In genomic region chr6:112622036-112622435, GRCh38 we compare ENCODE assay signal across 22 cellular contexts.
A peak's percentile ranks its signal among the peaks of the same experiment; 100 is the strongest.
DNase-seq lines count a peak whose midpoint lies in the region; ATAC-seq and TF ChIP-seq lines count a peak whose summit lies in the region.
"Had no signal": no experiment of that assay in that cellular context is flagged by ENCODE, and none has a peak within 500 bp of the region (broad histone marks: within the 10 kb centered on the region; RNA-seq: fewer than 3 reads in every experiment).

No MANE protein-coding gene starts in this region.

- peak overlapping the region; percentile 26; the same call in 1 of the 2 replicates for H3K27ac ChIP-seq in SK-N-MC
- H3K27ac ChIP-seq: BLaER1 had no signal

- no peaks in the 10 kb centered on the region for H3K36me3 ChIP-seq in SK-N-MC (ENCODE audit: insufficient read depth, low read length)
- H3K36me3 ChIP-seq: BLaER1, MG63 had no signal

- H3K4me3 Mint-ChIP-seq in neural crest cell, result peak overlapping the region; percentile 17
- H3K4me3 Mint-ChIP-seq: CD4-positive, alpha-beta T cell had no signal

- peak overlapping the region; percentile 86 for H3K27ac Mint-ChIP-seq in neural crest cell (ENCODE audit: unreplicated experiment)
- H3K27ac Mint-ChIP-seq: CD4-positive, alpha-beta T cell had no signal

- H3K36me3 Mint-ChIP-seq in neural crest cell (ENCODE audit: low read depth), result peaks cover 12% of the 10 kb centered on the region

- H3K9ac ChIP-seq in SK-N-MC (ENCODE audit: insufficient read length), result no peak overlapping the region
- H3K9ac ChIP-seq: BLaER1 had no signal

- no peak for DNase-seq in SK-N-MC (ENCODE audit: low read depth, low spot score)
- DNase-seq in choroid plexus epithelial cell (ENCODE audit: low read depth), result peak; percentile 45
- DNase-seq in neural crest cell (ENCODE audit: low read depth, low spot score), result no peak
- no peak for DNase-seq in NCI-H2196 (lab: John Stamatoyannopoulos, UW; ENCODE audit: unreplicated experiment)
- no peak for DNase-seq in NCI-H446 (lab: John Stamatoyannopoulos, UW)
- DNase-seq: Caco-2; CD4-positive, alpha-beta T cell; DMS 273 treated with DMSO at 0.1 percent for 48 hours; DND-41; H7; MG63; NCI-H1417 treated with DMSO at 0.1 percent for 48 hours; NCI-H187; NCI-H2227 treated with DMSO at 0.1 percent for 48 hours; NCI-H524 treated with DMSO at 0.1 percent for 48 hours; NCI-H82; PC-3; Right ventricle myocardium superior had no signal

- peaks cover 11% of the 10 kb centered on the region for H3K9me3 Mint-ChIP-seq in neural crest cell
- H3K9me3 Mint-ChIP-seq: CD4-positive, alpha-beta T cell had no signal

- H3K4me3 ChIP-seq in SK-N-MC, result no peak overlapping the region
- H3K4me3 ChIP-seq in choroid plexus epithelial cell (ENCODE audit: low read depth, low read length), result no peak overlapping the region
- H3K4me3 ChIP-seq: BLaER1, GM12878, MG63 had no signal

- H3K9me3 ChIP-seq in SK-N-MC (ENCODE audit: low read depth, low read length), result no peaks in the 10 kb centered on the region
- H3K9me3 ChIP-seq: BLaER1, MG63 had no signal

- peaks cover 34% of the 10 kb centered on the region for H3K4me1 Mint-ChIP-seq in neural crest cell

- H3K27me3 Mint-ChIP-seq in neural crest cell (ENCODE audit: low read depth), result no peaks in the 10 kb centered on the region
- H3K27me3 Mint-ChIP-seq: CD4-positive, alpha-beta T cell had no signal

- no peak for TF ChIP-seq CTCF in choroid plexus epithelial cell (conservative IDR thresholded peaks at IDR 0.05; ENCODE audit: low read depth, low read length)
- no peak for TF ChIP-seq CTCF in neural crest cell (conservative IDR thresholded peaks at IDR 0.05)

- ATAC-seq in activated CD4-positive, CD25-positive, alpha-beta regulatory T cell treated with anti-CD3 and anti-CD28 coated beads, Interleukin-2, amount 50 U/mL, for 24 hours, result no peak
- ATAC-seq in HG03196 (IDR thresholded peaks at IDR 0.05; ENCODE audit: unreplicated experiment), result no peak
- ATAC-seq: GM12878, PC-3 had no signal
